19 cellular contexts compared by ENCODE assay signal in genomic region chr17:37718383-37719048, GRCh38. TPM values are rescaled to one million over a fixed set of nuclear protein-coding genes. Genes with fewer than 3 reads are reported as not detected.
DNase-seq lines count a peak whose midpoint lies in the region; ATAC-seq, FAIRE-seq and TF ChIP-seq lines count a peak whose summit lies in the region.
"Had no signal": no experiment of that assay in that cellular context is flagged by ENCODE, and none has a peak within 500 bp of the region (broad histone marks: within the 10 kb centered on the region; RNA-seq: fewer than 3 reads in every experiment).

No MANE protein-coding gene starts in this region.

- no peak overlapping the region for H3K4me2 ChIP-seq in K562 (ENCODE audit: insufficient read depth, low read length)

- H3K9ac ChIP-seq in K562 (ENCODE audit: insufficient read depth in 1 of 2, low read depth in 2 of 2, low read length in 2 of 2), result no peak overlapping the region

- TF ChIP-seq CTCF in K562 (IDR thresholded peaks at IDR 0.05 in 2 of 3, conservative IDR thresholded peaks at IDR 0.05 in 1 of 3; ENCODE audit: insufficient read depth in 2 of 3, low read depth in 1 of 3, low read length in 3 of 3), result no peak

- FAIRE-seq in K562 (lab: Jason Lieb, UNC) (no peak), small intestine (lab: Jason Lieb, UNC) (no peak)

- DNase-seq in HT-29 (ENCODE audit: low spot score) (peak; percentile 28), K562 (ENCODE audit: extremely low read depth in 1 of 4, low spot score in 3 of 4) (no peak), left lobe of liver (ENCODE audit: low spot score) (no peak), small intestine (peak; percentile 71), putamen (ENCODE audit: low spot score) (no peak), NCI-H774 (lab: John Stamatoyannopoulos, UW) (no peak), Right ventricle myocardium inferior (ENCODE audit: missing footprints) (no peak)
- DNase-seq: BE2C; CD8-positive, alpha-beta T cell; DMS 273 treated with DMSO at 0.1 percent for 48 hours; NCI-H1417; NCI-H2029; NCI-H524; PC-3 had no signal

- H4K20me1 ChIP-seq in K562 (replicated peaks; ENCODE audit: control insufficient read depth, insufficient read depth, low read length), result no peaks in the 10 kb centered on the region

- no peak for TF ChIP-seq POLR2A in K562 (conservative IDR thresholded peaks at IDR 0.05)

- no TSS peak for BruUV-seq in K562 (replicated peaks; lab: Mats Ljungman, UMichigan)

- intact Hi-C loops in K562 (cut with micrococcal nuclease), result no loop called here
- intact Hi-C loops in Right ventricle myocardium inferior (cut with DNase I), result loop anchor here (10.0 kb wide), 1 partner anchor 56 kb away; no protein-coding TSS in a partner anchor

- H3K4me3 ChIP-seq in K562, result no peak overlapping the region
- no peak overlapping the region for H3K4me3 ChIP-seq in small intestine (ENCODE audit: low read depth in 1 of 2, low read length in 2 of 2)
- H3K4me3 ChIP-seq: SK-N-MC had no signal

- no peak for TF ChIP-seq RAD21 in K562 (CRISPR knock-in tag; conservative IDR thresholded peaks at IDR 0.05 in 1 of 2, IDR thresholded peaks at IDR 0.05 in 1 of 2)

- peaks cover 20 to 53% of the 10 kb centered on the region in 2 experiments for H3K27me3 ChIP-seq in K562 (ENCODE audit: control insufficient read depth in 2 of 2, insufficient read depth in 2 of 2, low read length in 2 of 2)
- peaks cover 0 to 7% of the 10 kb centered on the region in 2 donors for H3K27me3 ChIP-seq in small intestine (ENCODE audit: control insufficient read depth in 2 of 2, insufficient read depth in 2 of 2, low read length in 2 of 2)

- CTCF ChIA-PET in K562 (lab: Yijun Ruan, JAX; ENCODE audit: low intra/inter-chr PET ratio), result no interaction called here

- in situ Hi-C loops in K562 (cut with MboI), result no loop called here

- H3K4me1 ChIP-seq in K562 (replicated peaks in 1 of 2; ENCODE audit: control insufficient read depth in 2 of 2, insufficient read depth in 2 of 2, low read length in 2 of 2), result no peaks in the 10 kb centered on the region
- H3K4me1 ChIP-seq in small intestine (ENCODE audit: control insufficient read depth in 2 of 2, insufficient read depth in 1 of 2, low read depth in 1 of 2, low read length in 1 of 2), result peaks cover 15 to 16% of the 10 kb centered on the region in 2 donors
- H3K4me1 ChIP-seq: BE2C had no signal

- ATAC-seq in K562, result no peak
- ATAC-seq in left lobe of liver, result peak; percentile 3
- no peak for ATAC-seq in HG02852 (IDR thresholded peaks at IDR 0.05; ENCODE audit: unreplicated experiment)
- ATAC-seq in Right ventricle myocardium inferior, result no peak
- ATAC-seq: CD8-positive, alpha-beta T cell had no signal

- H3K9me3 ChIP-seq in K562 (replicated peaks; ENCODE audit: control insufficient read depth, insufficient read depth, low read depth, low read length) (no peaks in the 10 kb centered on the region), small intestine (ENCODE audit: control insufficient read depth, low read depth) (no peaks in the 10 kb centered on the region)
- H3K9me3 ChIP-seq: BE2C had no signal

- no peak overlapping the region for H2AFZ ChIP-seq in K562 (ENCODE audit: low read depth, low read length)

- POLR2A ChIA-PET in K562 (lab: Yijun Ruan, JAX), result interaction anchor here (1.0 kb wide), 1 partner anchor 8 kb away, joined by 3 read pairs; no protein-coding TSS in a partner anchor

- no peak for TF ChIP-seq EP300 in K562 (IDR thresholded peaks at IDR 0.05; ENCODE audit: low read length)

- WGBS in K562 (ENCODE audit: insufficient coverage, low coverage, missing lambda C conversion rate), result 0% methylated on average over 3 of the region's 3 CpGs
- WGBS in small intestine, 3 donors, result 93% methylated on average over 3 of the region's 3 CpGs

- no peaks in the 10 kb centered on the region for H3K79me2 ChIP-seq in K562 (ENCODE audit: control insufficient read depth, insufficient read depth, low read length)

- H3K9me1 ChIP-seq in K562 (ENCODE audit: control insufficient read depth, insufficient read depth, low read length), result no peaks in the 10 kb centered on the region

- no peaks in the 10 kb centered on the region for H3K36me3 ChIP-seq in K562 (ENCODE audit: control insufficient read depth, insufficient read depth, low read length)
- no peaks in the 10 kb centered on the region for H3K36me3 ChIP-seq in small intestine (ENCODE audit: control insufficient read depth in 2 of 2, insufficient read depth in 2 of 2, low read length in 2 of 2)
- H3K36me3 ChIP-seq: BE2C had no signal

- H3K27ac ChIP-seq in K562 (ENCODE audit: extremely low read depth, low read depth, low read length) (no peak overlapping the region), small intestine (ENCODE audit: low read depth in 1 of 2, low read length in 1 of 2) (no peak overlapping the region)

TF ChIP-seq in K562, 482 proteins besides CTCF, POLR2A, EP300 and RAD21 (continues in another document):
- TF ChIP-seq PTTG1 (tag; IDR thresholded peaks at IDR 0.05; ENCODE audit: low read depth) (no peak), CBX1 (IDR thresholded peaks at IDR 0.05; ENCODE audit: low read depth) (peak; percentile 43; the same call in 1 of the 2 replicates), TRIM24 (IDR thresholded peaks at IDR 0.05) (0 out of 4 replicates have a peak, but pooled peaks of 1 of the 2 experiments have one; percentile 14), DMBX1 (CRISPR knock-in tag; IDR thresholded peaks at IDR 0.05; ENCODE audit: borderline replicate concordance) (no peak), ASH1L (IDR thresholded peaks at IDR 0.05; ENCODE audit: borderline replicate concordance, low read depth, partially characterized antibody) (no peak), MAFG (tag; conservative IDR thresholded peaks at IDR 0.05) (no peak), TAF9B (IDR thresholded peaks at IDR 0.05; ENCODE audit: partially characterized antibody) (no peak), MIER1 (IDR thresholded peaks at IDR 0.05; ENCODE audit: low read depth) (no peak), EZH2 (IDR thresholded peaks at IDR 0.05; ENCODE audit: borderline replicate concordance, low read depth, low read length) (no peak), CSDE1 (IDR thresholded peaks at IDR 0.05) (no peak), GTF3C2 (IDR thresholded peaks at IDR 0.05; ENCODE audit: borderline replicate concordance, extremely low read depth, insufficient read length) (no peak), KHSRP (IDR thresholded peaks at IDR 0.05) (no peak), ZZZ3 (IDR thresholded peaks at IDR 0.05) (no peak), TARDBP (IDR thresholded peaks at IDR 0.05) (no peak), ARHGAP35 (IDR thresholded peaks at IDR 0.05; ENCODE audit: partially characterized antibody) (no peak), RBM25 (IDR thresholded peaks at IDR 0.05; ENCODE audit: low read depth, low read length, severe bottlenecking) (peak; percentile 73), HMG20B (CRISPR knock-in tag; IDR thresholded peaks at IDR 0.05) (no peak), BCOR (IDR thresholded peaks at IDR 0.05) (peak; percentile 42; the same call in 1 of the 2 replicates), LCOR (CRISPR knock-in tag; IDR thresholded peaks at IDR 0.05) (no peak), NFATC3 (IDR thresholded peaks at IDR 0.05) (no peak)

RNA-seq across cellular contexts. Expression of gene HNF1B, which starts 26.3 kb away (rescaled TPM):
- 66.0 and 91.4 TPM in 2 replicates for total RNA-seq in HT-29 (2014; rRNA removed; shearing (Covaris generic))
- not detected in 2 replicates for total RNA-seq in K562 (2011; cell fraction: chromatin; rRNA removed; ENCODE audit: low replicate concordance)
- not detected in 2 replicates for total RNA-seq in K562 (2011; cell fraction: nucleolus; rRNA removed)
- total RNA-seq in K562 (2011; cell fraction: nucleoplasm; rRNA removed), result not detected in 2 replicates
- total RNA-seq in K562 (2014; rRNA removed) (not detected in 2 replicates), K562 (2014; rRNA removed; fragmentation: Illumina TruSeq; extraction: Trizol) (not detected in 2 replicates), K562 (2015; rRNA removed; fragmentation: Illumina TruSeq; extraction: Trizol) (not detected in 2 replicates), K562 (2021) (0.11 TPM in 1 of 2 replicates, not detected in the other), left lobe of liver (8.4 TPM), Right ventricle myocardium inferior (not detected)
- polyA plus RNA-seq in K562 (2011; rRNA removed) (not detected in 2 replicates), K562 (2014; fragmentation: Illumina TruSeq; extraction: Trizol) (not detected in 2 replicates), K562 (2014; fragmentation: Nextera tagmentation; extraction: Ambion mirVana) (not detected), K562 (2014; rRNA removed) (not detected in 2 replicates), small intestine (10 to 100 TPM in 2 of 3 donors, 1 to 10 TPM in 1; 10.0 to 18.1 (median 11.9) TPM)
- not detected in 2 replicates for polyA plus RNA-seq in K562 (2011; cell fraction: cytosol; rRNA removed)
- not detected in 2 replicates for polyA plus RNA-seq in K562 (2011; cell fraction: nucleus; rRNA removed)
- polyA plus RNA-seq in K562 (2012), result not detected in 2 replicates
- polyA minus RNA-seq in K562 (2011; rRNA and poly(A)+ RNA removed), result not detected in 2 replicates
- polyA minus RNA-seq in K562 (2011; cell fraction: cytosol; rRNA and poly(A)+ RNA removed), result not detected in 2 replicates
- polyA minus RNA-seq in K562 (2011; cell fraction: nucleus; rRNA and poly(A)+ RNA removed), result not detected in 2 replicates
- total RNA-seq: CD8-positive, alpha-beta T cell; Daoy; H4; LHCN-M2 had no signal

Comparison
In these comparisons a context has a peak if more than half of its experiments do, and no peak if none do; other contexts are left out.
1. DNase-seq: peak in HT-29 (single experiment) and small intestine (single experiment); none in K562 (0 of 4), left lobe of liver (single experiment), putamen (single experiment), NCI-H774 (single experiment) and Right ventricle myocardium inferior (single experiment).